Comparison of ENCODE assay signal across 8 cellular contexts in genomic region chr10:33337335-33337854, GRCh38. TPM values are rescaled to one million over a fixed set of nuclear protein-coding genes. Genes with fewer than 3 reads are reported as not detected.
A peak's percentile ranks its signal among the peaks of the same experiment; 100 is the strongest.
DNase-seq lines count a peak whose midpoint lies in the region; ATAC-seq and TF ChIP-seq lines count a peak whose summit lies in the region.

No MANE protein-coding gene starts in this region.

- TF ChIP-seq EP300 in suprapubic skin (IDR thresholded peaks at IDR 0.05) = no peak

- peak; percentile 18 for DNase-seq in NCI-H146 (lab: John Stamatoyannopoulos, UW)
- no peak for DNase-seq in NCI-H146 treated with DMSO at 0.1 percent for 48 hours (lab: John Stamatoyannopoulos, UW; ENCODE audit: unreplicated experiment)
- DNase-seq in astrocyte of the cerebellum (ENCODE audit: low read depth) = peak; percentile 68
- no peak for DNase-seq in immature natural killer cell
- DNase-seq in suprapubic skin (ENCODE audit: low spot score in 2 of 2) = no peak
- DNase-seq in SKM-1 (lab: John Stamatoyannopoulos, UW; ENCODE audit: unreplicated experiment) = no peak

- no peaks in the 10 kb centered on the region for H3K9me3 ChIP-seq in suprapubic skin

- peaks cover 14 to 24% (median 17%) of the 10 kb centered on the region in 3 donors for H3K27me3 Mint-ChIP-seq in immature natural killer cell (ENCODE audit: low read depth in 3 of 3)

- H3K4me1 Mint-ChIP-seq in immature natural killer cell = peaks cover 14 to 28% of the 10 kb centered on the region in 2 donors

- peak overlapping the region; percentile 89 for H3K27ac ChIP-seq in suprapubic skin

- peaks cover 44% of the 10 kb centered on the region for H3K4me1 ChIP-seq in suprapubic skin

- no peaks in the 10 kb centered on the region for H3K36me3 ChIP-seq in suprapubic skin

- H3K27me3 ChIP-seq in suprapubic skin = no peaks in the 10 kb centered on the region

- H3K4me3 ChIP-seq in astrocyte of the cerebellum (ENCODE audit: low read depth, low read length) (peak overlapping the region; percentile 83), suprapubic skin (peak overlapping the region; percentile 77)

- ATAC-seq in HG03097 (IDR thresholded peaks at IDR 0.05; ENCODE audit: low FRiP score, unreplicated experiment) = no peak
- no peak for ATAC-seq in GM21526 (IDR thresholded peaks at IDR 0.05; ENCODE audit: low FRiP score, unreplicated experiment)

- in situ Hi-C loops in astrocyte of the cerebellum (cut with HindIII; ENCODE audit: low sequenced_read_pairs) = no loop called here

- 25% methylated on average over 8 of the region's 8 CpGs for WGBS in suprapubic skin

- no peaks in the 10 kb centered on the region for H3K9me3 Mint-ChIP-seq in immature natural killer cell

- H3K27ac Mint-ChIP-seq in immature natural killer cell = no peak overlapping the region

- TF ChIP-seq CTCF in astrocyte of the cerebellum (IDR thresholded peaks at IDR 0.05; ENCODE audit: low read depth, low read length, missing control alignments) = peak; percentile 28
- TF ChIP-seq CTCF in suprapubic skin (IDR thresholded peaks at IDR 0.05) = peak in 1 of 2 donors; percentile 8

- peak overlapping the region; percentile 5 to 69 (median 37) for H3K4me3 Mint-ChIP-seq in immature natural killer cell

- H3K36me3 Mint-ChIP-seq in immature natural killer cell = peaks cover 0 to 5% (median 2%) of the 10 kb centered on the region in 3 donors

- TF ChIP-seq POLR2A in suprapubic skin (IDR thresholded peaks at IDR 0.05) = no peak

RNA-seq across cellular contexts. Expression of gene NRP1, which starts 2.9 kb away (rescaled TPM):
- 1 to 10 TPM in 1 of 3 donors, under 1 TPM in 2; 0.15 to 1.2 (median 0.65) TPM for polyA plus RNA-seq in immature natural killer cell
- total RNA-seq in suprapubic skin = 10 to 100 TPM in 3 of 4 donors, 1 to 10 TPM in 1; 9.5 to 23.7 (median 18.2) TPM

Comparison
In these comparisons a context has a peak if more than half of its experiments do, and no peak if none do; other contexts are left out.
1. DNase-seq: peak in NCI-H146 (single experiment) and astrocyte of the cerebellum (single experiment); none in NCI-H146 treated with DMSO at 0.1 percent for 48 hours (single experiment), immature natural killer cell (0 of 3), suprapubic skin (0 of 2) and SKM-1 (single experiment).